Comparison of ENCODE assay signal across 1 cellular context in genomic region chr2:205089958-205090357, GRCh38.
TF ChIP-seq lines count a peak whose summit lies in the region.

No MANE protein-coding gene starts in this region.

TF ChIP-seq in K562, 482 proteins besides CTCF, POLR2A, EP300 and RAD21 (continued from another document):
- TF ChIP-seq ZNF277 (CRISPR knock-in tag; IDR thresholded peaks at IDR 0.05; ENCODE audit: borderline replicate concordance) (no peak), CEBPB (tag; IDR thresholded peaks at IDR 0.05) (peak; percentile 56), ARHGAP35 (IDR thresholded peaks at IDR 0.05; ENCODE audit: partially characterized antibody) (no peak), SFPQ (IDR thresholded peaks at IDR 0.05; ENCODE audit: low read depth, low read length) (no peak)
